In genomic region chr2:121442889-121443288, GRCh38 we compare ENCODE assay signal across 25 cellular contexts.
"Had no signal": no experiment of that assay in that cellular context is flagged by ENCODE, and none has a peak within 500 bp of the region (broad histone marks: within the 10 kb centered on the region; RNA-seq: fewer than 3 reads in every experiment).

No MANE protein-coding gene starts in this region.

- H3K4me1 Mint-ChIP-seq: memory B cell, naive B cell, natural killer cell had no signal

- H3K9me3 Mint-ChIP-seq: memory B cell; naive B cell; natural killer cell; stimulated activated effector memory CD8-positive, alpha-beta T cell treated with anti-CD3 and anti-CD28 coated beads, Interleukin-12 subunit alpha, Interleukin-12 subunit beta, amount 100 ng/mL, for 72 hours; stimulated activated naive CD8-positive, alpha-beta T cell treated with anti-CD3 and anti-CD28 coated beads, Interleukin-15, Interleukin-2, amounts not matched to agents 100 ng/mL and 50 ng/mL, for 24 hours had no signal

- H3K4me3 Mint-ChIP-seq: memory B cell; naive B cell; natural killer cell; stimulated activated effector memory CD8-positive, alpha-beta T cell treated with anti-CD3 and anti-CD28 coated beads, Interleukin-12 subunit alpha, Interleukin-12 subunit beta, amount 100 ng/mL, for 72 hours; stimulated activated naive CD8-positive, alpha-beta T cell treated with anti-CD3 and anti-CD28 coated beads, Interleukin-15, Interleukin-2, amounts not matched to agents 100 ng/mL and 50 ng/mL, for 24 hours had no signal

- H3K9me3 ChIP-seq: heart right ventricle, left ventricle myocardium inferior, ovary, prostate gland, spleen, suprapubic skin, thoracic aorta, tibial artery, upper lobe of right lung had no signal

- ATAC-seq: heart right ventricle; natural killer cell; sciatic nerve; stimulated activated effector memory CD8-positive, alpha-beta T cell treated with anti-CD3 and anti-CD28 coated beads, Interleukin-12 subunit alpha, Interleukin-12 subunit beta, amount 100 ng/mL, for 72 hours; upper lobe of right lung had no signal

- H3K27me3 Mint-ChIP-seq: memory B cell; naive B cell; stimulated activated naive CD8-positive, alpha-beta T cell treated with anti-CD3 and anti-CD28 coated beads, Interleukin-15, Interleukin-2, amounts not matched to agents 100 ng/mL and 50 ng/mL, for 24 hours had no signal

- H3K36me3 ChIP-seq: ovary had no signal

- DNase-seq: heart right ventricle; islet precursor cell; left ventricle myocardium inferior; naive B cell; natural killer cell; ovary; posterior cingulate gyrus; retina; right cardiac atrium; small intestine; spleen; stimulated activated CD4-positive, alpha-beta T cell treated with anti-CD3 and anti-CD28 coated beads, Interleukin-4, amount 100 ng/mL, for 24 hours; stimulated activated naive CD4-positive, alpha-beta T cell; tibial artery; trophoblast cell; upper lobe of right lung had no signal

- H3K27ac Mint-ChIP-seq: memory B cell; stimulated activated effector memory CD8-positive, alpha-beta T cell treated with anti-CD3 and anti-CD28 coated beads, Interleukin-12 subunit alpha, Interleukin-12 subunit beta, amount 100 ng/mL, for 72 hours; stimulated activated naive CD8-positive, alpha-beta T cell treated with anti-CD3 and anti-CD28 coated beads, Interleukin-15, Interleukin-2, amounts not matched to agents 100 ng/mL and 50 ng/mL, for 24 hours had no signal

- H3K27me3 ChIP-seq: heart right ventricle, hepatocyte, ovary, spleen, suprapubic skin, tibial artery, upper lobe of right lung had no signal

- H3K4me1 ChIP-seq: heart right ventricle, left ventricle myocardium inferior, prostate gland, spleen, suprapubic skin, tibial artery, upper lobe of right lung had no signal

- H3K27ac ChIP-seq: heart right ventricle, hepatocyte, left ventricle myocardium inferior, ovary, prostate gland, spleen, suprapubic skin, thoracic aorta, tibial artery, upper lobe of right lung had no signal

- H3K4me3 ChIP-seq: heart right ventricle, hepatocyte, left ventricle myocardium inferior, lung, ovary, prostate gland, spleen, suprapubic skin, thoracic aorta, tibial artery, upper lobe of right lung had no signal
